Comparison of ENCODE assay signal across 1 cellular context in the genomic region with DNA sequence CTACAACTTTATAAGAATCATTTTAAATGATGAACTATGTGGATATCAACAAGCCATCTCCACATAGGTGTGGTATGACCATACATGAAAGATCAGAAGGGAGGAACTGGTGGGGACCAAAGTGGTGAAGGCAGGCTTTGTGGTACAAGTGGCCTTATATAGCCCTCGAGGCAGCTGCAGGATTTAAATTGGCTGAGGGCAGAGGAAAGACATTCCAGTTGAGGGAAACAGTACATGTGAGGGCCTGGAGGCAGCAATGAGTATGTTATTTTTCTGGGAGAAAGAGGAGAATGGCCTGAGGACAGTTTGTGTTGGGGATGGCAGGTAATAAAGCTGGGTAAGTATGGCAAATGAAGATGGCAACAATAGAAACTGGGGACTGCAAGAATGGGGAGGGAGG.
TF ChIP-seq lines count a peak whose summit lies in the region.

No MANE protein-coding gene starts in this region.

TF ChIP-seq in GM23338, 12 proteins besides CTCF, POLR2A, EP300 and RAD21:
- no peak for TF ChIP-seq EZH2 (IDR thresholded peaks at IDR 0.05; ENCODE audit: low read depth, unreplicated experiment)
- TF ChIP-seq ZNF331 (CRISPR knock-in tag; IDR thresholded peaks at IDR 0.05; ENCODE audit: low read depth) = no peak
- TF ChIP-seq STAT1 (IDR thresholded peaks at IDR 0.05; ENCODE audit: unreplicated experiment) = no peak
TF ChIP-seq in GM23338: peak in this region for 0.
